ENCODE assay signal across 15 cellular contexts in the genomic region with DNA sequence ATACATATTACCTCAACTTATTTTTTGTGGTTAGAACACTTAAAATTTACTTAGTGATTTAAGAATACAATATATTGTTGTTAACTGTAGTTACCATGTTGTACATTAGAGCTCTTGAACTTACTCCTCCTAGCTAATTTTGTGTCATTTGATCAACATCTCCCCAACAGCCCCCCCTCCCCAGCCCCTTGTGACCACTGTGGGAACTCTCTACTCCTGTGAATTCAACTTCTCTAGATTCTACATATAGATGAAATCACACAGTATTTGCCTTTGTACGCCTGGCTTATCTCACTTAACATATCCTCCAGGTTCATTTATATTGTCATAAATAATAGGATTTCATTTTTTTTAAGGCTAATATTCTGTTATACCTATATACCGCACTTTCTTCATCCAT.
A peak's percentile ranks its signal among the peaks of the same experiment; 100 is the strongest.
DNase-seq lines count a peak whose midpoint lies in the region; ATAC-seq and TF ChIP-seq lines count a peak whose summit lies in the region.
"Had no signal": no experiment of that assay in that cellular context is flagged by ENCODE, and none has a peak within 500 bp of the region (broad histone marks: within the 10 kb centered on the region; RNA-seq: fewer than 3 reads in every experiment).

No MANE protein-coding gene starts in this region.

- TF ChIP-seq CTCF in psoas muscle (IDR thresholded peaks at IDR 0.05) (no peak), CD14-positive monocyte (IDR thresholded peaks at IDR 0.05) (no peak)

- H3K36me3 Mint-ChIP-seq in CD14-positive monocyte = no peaks in the 10 kb centered on the region

- H3K27me3 Mint-ChIP-seq in CD14-positive monocyte (ENCODE audit: low read depth in 3 of 3) = no peaks in the 10 kb centered on the region

- peaks cover 33% of the 10 kb centered on the region for H3K4me1 ChIP-seq in psoas muscle

- no peaks in the 10 kb centered on the region for H3K36me3 ChIP-seq in psoas muscle (ENCODE audit: insufficient read depth in 1 of 2, low read depth in 1 of 2)
- H3K36me3 ChIP-seq: vagina had no signal

- H3K9me3 Mint-ChIP-seq in CD14-positive monocyte = peaks cover 0 to 2% (median 0%) of the 10 kb centered on the region in 7 donors

- peaks cover 28% of the 10 kb centered on the region for H3K4me1 Mint-ChIP-seq in CD14-positive monocyte

- no peak overlapping the region for H3K4me3 ChIP-seq in psoas muscle
- H3K4me3 ChIP-seq: vagina had no signal

- H3K27ac Mint-ChIP-seq in CD14-positive monocyte = no peak overlapping the region

- intact Hi-C loops in psoas muscle (cut with DNase I) (no loop called here), CD14-positive monocyte (cut with micrococcal nuclease) (no loop called here)

- WGBS in psoas muscle, 3 donors = 95 to 98% (median 96%) methylated on average over 2 of the region's 2 CpGs

- no peak overlapping the region for H3K4me3 Mint-ChIP-seq in CD14-positive monocyte
- H3K4me3 Mint-ChIP-seq: neural crest cell had no signal

- H3K9me3 ChIP-seq in psoas muscle = no peaks in the 10 kb centered on the region
- H3K9me3 ChIP-seq: vagina had no signal

- no peak overlapping the region for H3K27ac ChIP-seq in psoas muscle
- H3K27ac ChIP-seq: vagina had no signal

- no peaks in the 10 kb centered on the region for H3K27me3 ChIP-seq in psoas muscle (ENCODE audit: insufficient read depth in 3 of 3, low read length in 2 of 3)
- H3K27me3 ChIP-seq: vagina had no signal

- ATAC-seq in GM18519 (IDR thresholded peaks at IDR 0.05; ENCODE audit: low FRiP score, unreplicated experiment) = peak; percentile 29
- ATAC-seq in GM21515 (IDR thresholded peaks at IDR 0.05; ENCODE audit: unreplicated experiment) = peak; percentile 37
- peak; percentile 44 for ATAC-seq in HG02938 (IDR thresholded peaks at IDR 0.05; ENCODE audit: unreplicated experiment)
- ATAC-seq in HG03521 (IDR thresholded peaks at IDR 0.05; ENCODE audit: unreplicated experiment) = peak; percentile 24
- ATAC-seq in psoas muscle = no peak
- ATAC-seq: stimulated activated naive CD8-positive, alpha-beta T cell treated with anti-CD3 and anti-CD28 coated beads, Interleukin-15, Interleukin-2, amounts not matched to agents 100 U/mL and 50 U/mL, for 24 hours had no signal

- DNase-seq in psoas muscle = no peak
- no peak for DNase-seq in NCI-H774 (lab: John Stamatoyannopoulos, UW)
- no peak for DNase-seq in CD14-positive monocyte (ENCODE audit: low spot score)
- DNase-seq in activated naive CD4-positive, alpha-beta T cell treated with anti-CD3 and anti-CD28 coated beads, Interleukin-2, amount 50 U/mL, for 16 hours = no peak
- DNase-seq: activated gamma-delta T cell treated with Interleukin-2 at 50 U/mL for 16 hours; DMS153; NCI-H2081; SIG-M5; stimulated activated naive CD8-positive, alpha-beta T cell treated with anti-CD3 and anti-CD28 coated beads, Interleukin-15, Interleukin-2, amounts not matched to agents 100 U/mL and 50 U/mL, for 24 hours had no signal

Comparison
In these comparisons a context has a peak if more than half of its experiments do, and no peak if none do; other contexts are left out.
1. ATAC-seq: peak in GM18519 (single experiment), GM21515 (single experiment), HG02938 (single experiment) and HG03521 (single experiment); none in psoas muscle (0 of 4).